32 cellular contexts compared by ENCODE assay signal in the genomic region with DNA sequence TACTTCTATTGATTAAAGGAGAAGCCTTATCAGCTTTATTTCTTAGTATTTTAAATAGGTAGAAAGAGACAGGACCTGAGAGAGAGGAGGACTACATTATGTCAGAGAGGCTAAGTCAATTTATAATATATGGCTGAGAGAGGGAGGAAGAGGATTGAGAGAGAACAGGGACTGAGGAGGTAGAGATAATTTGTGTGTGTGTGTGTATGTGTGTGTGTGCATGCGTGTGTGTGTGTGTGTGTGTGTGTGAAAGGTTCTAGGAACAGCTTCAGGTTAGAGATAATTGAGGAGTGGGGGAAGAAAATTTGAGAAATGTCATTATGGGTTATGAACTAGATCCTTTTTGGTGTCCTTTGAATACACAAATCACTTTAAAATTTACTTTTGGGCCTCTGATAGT. TPM values are rescaled to one million over a fixed set of nuclear protein-coding genes. Genes with fewer than 3 reads are reported as not detected.
"Had no signal": no experiment of that assay in that cellular context is flagged by ENCODE, and none has a peak within 500 bp of the region (broad histone marks: within the 10 kb centered on the region; RNA-seq: fewer than 3 reads in every experiment).

No MANE protein-coding gene starts in this region.

- ATAC-seq: foreskin keratinocyte; gastroesophageal sphincter; heart left ventricle; left lobe of liver; mucosa of descending colon; natural killer cell treated with Interleukin-12 subunit alpha and Interleukin-12 subunit beta and Interleukin-15 and Interleukin-18, amount 100 ng/mL, for 72 hours; right lobe of liver; stimulated activated naive CD8-positive, alpha-beta T cell treated with anti-CD3 and anti-CD28 coated beads, Interleukin-15, amount 100 ng/mL, for 72 hours; upper lobe of right lung had no signal

- H3K4me1 ChIP-seq: esophagus muscularis mucosa, gastroesophageal sphincter, parathyroid adenoma, right lobe of liver, uterus had no signal

- FAIRE-seq: endothelial cell of umbilical vein, kidney had no signal

- H3K79me2 ChIP-seq: hepatocyte, parathyroid adenoma had no signal

- H3K4me3 ChIP-seq: esophagus muscularis mucosa, gastroesophageal sphincter, heart left ventricle, hepatocyte, mucosa of descending colon, right lobe of liver, smooth muscle cell, suprapubic skin, transverse colon, upper lobe of right lung, uterus had no signal

- H3K9ac ChIP-seq: parathyroid adenoma had no signal

- H3K9me3 ChIP-seq: esophagus muscularis mucosa, gastroesophageal sphincter, heart left ventricle, mucosa of descending colon, neutrophil, right lobe of liver, suprapubic skin, transverse colon, upper lobe of right lung, uterus had no signal

- H3K27me3 ChIP-seq: foreskin keratinocyte, heart left ventricle, hepatocyte, neutrophil, right lobe of liver, suprapubic skin, transverse colon, upper lobe of right lung, uterus had no signal

- DNase-seq: dermis blood vessel endothelial cell; effector memory CD4-positive, alpha-beta T cell; foreskin keratinocyte; heart left ventricle; kidney; mesenchymal stem cell; mucosa of descending colon; naive B cell; right lobe of liver; stimulated activated CD4-positive, alpha-beta T cell treated with anti-CD3 and anti-CD28 coated beads, Interleukin-12 subunit alpha, Interleukin-12 subunit beta, amount 100 ng/mL, for 4 hours; stimulated activated CD4-positive, alpha-beta T cell treated with anti-CD3 and anti-CD28 coated beads, Interleukin-1b, Interleukin-23, amount 100 ng/mL, for 48 hours; stimulated activated CD4-positive, alpha-beta T cell treated with anti-CD3 and anti-CD28 coated beads, Interleukin-4, amount 100 ng/mL, for 1 hour; stimulated activated CD8-positive, alpha-beta memory T cell treated with anti-CD3 and anti-CD28 coated beads, Interleukin-4, amount 100 ng/mL, for 48 hours; stimulated activated naive CD4-positive, alpha-beta T cell; stimulated activated naive CD8-positive, alpha-beta T cell treated with anti-CD3 and anti-CD28 coated beads, Interleukin-15, amount 100 ng/mL, for 72 hours; transverse colon; upper lobe of right lung; uterus had no signal

- H3K4me2 ChIP-seq: hepatocyte had no signal

- H3K27ac ChIP-seq: esophagus muscularis mucosa, gastroesophageal sphincter, heart left ventricle, hepatocyte, neutrophil, parathyroid adenoma, right lobe of liver, suprapubic skin, transverse colon, upper lobe of right lung, uterus had no signal

- H3K36me3 ChIP-seq: esophagus muscularis mucosa, gastroesophageal sphincter, heart left ventricle, neutrophil, right lobe of liver, suprapubic skin, transverse colon, upper lobe of right lung, uterus had no signal

- H2AFZ ChIP-seq: hepatocyte, parathyroid adenoma had no signal

RNA-seq across cellular contexts. Expression of a gene that starts 43.7 kb away (rescaled TPM):
- total RNA-seq: dermis blood vessel endothelial cell, epithelial cell of proximal tubule, esophagus muscularis mucosa, fibroblast of lung, gastroesophageal sphincter, heart left ventricle, kidney, lung microvascular endothelial cell, omental fat pad, right lobe of liver, upper lobe of right lung, uterus had no signal
- polyA plus RNA-seq: fibroblast of lung, heart left ventricle, hepatocyte, smooth muscle cell had no signal
